In the genomic region with DNA sequence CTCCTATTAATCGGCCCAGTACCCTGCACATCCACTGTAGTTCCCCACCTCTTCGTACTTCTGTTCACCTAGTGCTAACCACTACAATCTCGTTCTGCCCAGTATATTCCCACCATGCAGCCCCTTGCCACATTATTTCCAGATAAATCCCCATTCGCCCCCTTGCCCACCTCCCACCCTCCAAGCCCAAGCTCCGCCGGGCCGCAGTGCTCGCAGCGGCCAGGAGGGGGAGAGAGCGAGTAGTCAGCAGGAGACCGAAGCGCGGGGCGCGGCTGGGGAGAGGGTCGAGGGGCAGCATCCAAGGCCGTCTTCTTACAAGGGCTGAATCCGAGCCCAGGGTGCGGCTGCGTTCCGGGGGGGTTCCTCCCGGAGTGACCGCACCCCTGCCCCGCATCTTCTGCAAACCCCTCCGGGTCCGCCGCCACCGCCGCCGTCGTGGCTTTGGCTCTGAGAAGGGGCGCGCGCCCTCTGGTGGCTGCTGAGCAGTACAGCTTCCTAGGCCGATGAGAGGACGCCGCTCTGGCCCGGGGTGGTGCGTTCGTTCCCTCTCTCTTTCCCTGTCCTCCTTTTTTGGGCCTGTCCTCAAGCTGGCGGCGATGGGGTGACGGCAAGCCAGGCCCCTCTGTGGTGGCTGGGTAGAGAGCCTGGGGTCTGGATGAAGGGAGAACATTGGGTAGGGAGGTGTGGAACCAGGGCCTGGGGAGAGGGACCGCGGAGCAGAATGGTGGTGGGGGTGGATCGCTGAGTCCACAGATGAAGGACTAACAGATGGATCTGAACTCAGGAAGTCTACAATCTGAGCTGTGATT, we compare ENCODE assay signal across 1 cellular context.
TF ChIP-seq lines count a peak whose summit lies in the region.

No MANE protein-coding gene starts in this region.

TF ChIP-seq in HepG2, 621 proteins besides CTCF, POLR2A, EP300 and RAD21 (continued from another document and continues in another):
- TF ChIP-seq, protein P1, sequence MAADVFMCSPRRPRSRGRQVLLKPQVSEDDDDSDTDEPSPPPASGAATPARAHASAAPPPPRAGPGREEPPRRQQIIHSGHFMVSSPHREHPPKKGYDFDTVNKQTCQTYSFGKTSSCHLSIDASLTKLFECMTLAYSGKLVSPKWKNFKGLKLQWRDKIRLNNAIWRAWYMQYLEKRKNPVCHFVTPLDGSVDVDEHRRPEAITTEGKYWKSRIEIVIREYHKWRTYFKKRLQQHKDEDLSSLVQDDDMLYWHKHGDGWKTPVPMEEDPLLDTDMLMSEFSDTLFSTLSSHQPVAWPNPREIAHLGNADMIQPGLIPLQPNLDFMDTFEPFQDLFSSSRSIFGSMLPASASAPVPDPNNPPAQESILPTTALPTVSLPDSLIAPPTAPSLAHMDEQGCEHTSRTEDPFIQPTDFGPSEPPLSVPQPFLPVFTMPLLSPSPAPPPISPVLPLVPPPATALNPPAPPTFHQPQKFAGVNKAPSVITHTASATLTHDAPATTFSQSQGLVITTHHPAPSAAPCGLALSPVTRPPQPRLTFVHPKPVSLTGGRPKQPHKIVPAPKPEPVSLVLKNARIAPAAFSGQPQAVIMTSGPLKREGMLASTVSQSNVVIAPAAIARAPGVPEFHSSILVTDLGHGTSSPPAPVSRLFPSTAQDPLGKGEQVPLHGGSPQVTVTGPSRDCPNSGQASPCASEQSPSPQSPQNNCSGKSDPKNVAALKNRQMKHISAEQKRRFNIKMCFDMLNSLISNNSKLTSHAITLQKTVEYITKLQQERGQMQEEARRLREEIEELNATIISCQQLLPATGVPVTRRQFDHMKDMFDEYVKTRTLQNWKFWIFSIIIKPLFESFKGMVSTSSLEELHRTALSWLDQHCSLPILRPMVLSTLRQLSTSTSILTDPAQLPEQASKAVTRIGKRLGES (CRISPR knock-in tag; IDR thresholded peaks at IDR 0.05; ENCODE audit: borderline replicate concordance) = no peak
- peak; percentile 74; the same call in 1 of the 2 replicates for TF ChIP-seq KLF6 (CRISPR knock-in tag; IDR thresholded peaks at IDR 0.05)
- 0 out of 2 replicates have a peak, but pooled peaks have one; percentile 49 for TF ChIP-seq ZNF234 (CRISPR knock-in tag; conservative IDR thresholded peaks at IDR 0.05)
- no peak for TF ChIP-seq ZNF713 (CRISPR knock-in tag; IDR thresholded peaks at IDR 0.05)
- TF ChIP-seq MED1 (CRISPR knock-in tag; IDR thresholded peaks at IDR 0.05) = peak; percentile 60
- no peak for TF ChIP-seq SNAI1 (CRISPR knock-in tag; IDR thresholded peaks at IDR 0.05; ENCODE audit: borderline replicate concordance)
- no peak for TF ChIP-seq GTF3A (CRISPR knock-in tag; conservative IDR thresholded peaks at IDR 0.05)
- TF ChIP-seq RCOR2 (CRISPR knock-in tag; IDR thresholded peaks at IDR 0.05) = peak; percentile 59; the same call in 1 of the 2 replicates
- TF ChIP-seq ISL2 (CRISPR knock-in tag; IDR thresholded peaks at IDR 0.05) = peak; percentile 70; the same call in 1 of the 2 replicates
- TF ChIP-seq YY1 (IDR thresholded peaks at IDR 0.05; ENCODE audit: insufficient read depth, insufficient replicate concordance, low read depth, low read length) = peak; percentile 16
- TF ChIP-seq ZNF607 (CRISPR knock-in tag; IDR thresholded peaks at IDR 0.05; ENCODE audit: borderline replicate concordance) = peak; percentile 91; the same call in 1 of the 2 replicates
- TF ChIP-seq ZNF331 (CRISPR knock-in tag; IDR thresholded peaks at IDR 0.05) = peak; percentile 52; the same call in 1 of the 2 replicates
- 0 out of 2 replicates have a peak, but pooled peaks have one; percentile 49 for TF ChIP-seq RARG (CRISPR knock-in tag; IDR thresholded peaks at IDR 0.05; ENCODE audit: low read depth)
- TF ChIP-seq XRCC5 (optimal IDR thresholded peaks at IDR 0.05; ENCODE audit: low read length) = peak; percentile 93
- TF ChIP-seq, protein P2, sequence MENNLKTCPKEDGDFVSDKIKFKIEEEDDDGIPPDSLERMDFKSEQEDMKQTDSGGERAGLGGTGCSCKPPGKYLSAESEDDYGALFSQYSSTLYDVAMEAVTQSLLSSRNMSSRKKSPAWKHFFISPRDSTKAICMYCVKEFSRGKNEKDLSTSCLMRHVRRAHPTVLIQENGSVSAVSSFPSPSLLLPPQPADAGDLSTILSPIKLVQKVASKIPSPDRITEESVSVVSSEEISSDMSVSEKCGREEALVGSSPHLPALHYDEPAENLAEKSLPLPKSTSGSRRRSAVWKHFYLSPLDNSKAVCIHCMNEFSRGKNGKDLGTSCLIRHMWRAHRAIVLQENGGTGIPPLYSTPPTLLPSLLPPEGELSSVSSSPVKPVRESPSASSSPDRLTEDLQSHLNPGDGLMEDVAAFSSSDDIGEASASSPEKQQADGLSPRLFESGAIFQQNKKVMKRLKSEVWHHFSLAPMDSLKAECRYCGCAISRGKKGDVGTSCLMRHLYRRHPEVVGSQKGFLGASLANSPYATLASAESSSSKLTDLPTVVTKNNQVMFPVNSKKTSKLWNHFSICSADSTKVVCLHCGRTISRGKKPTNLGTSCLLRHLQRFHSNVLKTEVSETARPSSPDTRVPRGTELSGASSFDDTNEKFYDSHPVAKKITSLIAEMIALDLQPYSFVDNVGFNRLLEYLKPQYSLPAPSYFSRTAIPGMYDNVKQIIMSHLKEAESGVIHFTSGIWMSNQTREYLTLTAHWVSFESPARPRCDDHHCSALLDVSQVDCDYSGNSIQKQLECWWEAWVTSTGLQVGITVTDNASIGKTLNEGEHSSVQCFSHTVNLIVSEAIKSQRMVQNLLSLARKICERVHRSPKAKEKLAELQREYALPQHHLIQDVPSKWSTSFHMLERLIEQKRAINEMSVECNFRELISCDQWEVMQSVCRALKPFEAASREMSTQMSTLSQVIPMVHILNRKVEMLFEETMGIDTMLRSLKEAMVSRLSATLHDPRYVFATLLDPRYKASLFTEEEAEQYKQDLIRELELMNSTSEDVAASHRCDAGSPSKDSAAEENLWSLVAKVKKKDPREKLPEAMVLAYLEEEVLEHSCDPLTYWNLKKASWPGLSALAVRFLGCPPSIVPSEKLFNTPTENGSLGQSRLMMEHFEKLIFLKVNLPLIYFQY (CRISPR knock-in tag; IDR thresholded peaks at IDR 0.05; ENCODE audit: borderline replicate concordance) = peak; percentile 67; the same call in 1 of the 2 replicates
- TF ChIP-seq HMG20A (CRISPR knock-in tag; IDR thresholded peaks at IDR 0.05; ENCODE audit: borderline replicate concordance) = no peak
- TF ChIP-seq, protein P3, sequence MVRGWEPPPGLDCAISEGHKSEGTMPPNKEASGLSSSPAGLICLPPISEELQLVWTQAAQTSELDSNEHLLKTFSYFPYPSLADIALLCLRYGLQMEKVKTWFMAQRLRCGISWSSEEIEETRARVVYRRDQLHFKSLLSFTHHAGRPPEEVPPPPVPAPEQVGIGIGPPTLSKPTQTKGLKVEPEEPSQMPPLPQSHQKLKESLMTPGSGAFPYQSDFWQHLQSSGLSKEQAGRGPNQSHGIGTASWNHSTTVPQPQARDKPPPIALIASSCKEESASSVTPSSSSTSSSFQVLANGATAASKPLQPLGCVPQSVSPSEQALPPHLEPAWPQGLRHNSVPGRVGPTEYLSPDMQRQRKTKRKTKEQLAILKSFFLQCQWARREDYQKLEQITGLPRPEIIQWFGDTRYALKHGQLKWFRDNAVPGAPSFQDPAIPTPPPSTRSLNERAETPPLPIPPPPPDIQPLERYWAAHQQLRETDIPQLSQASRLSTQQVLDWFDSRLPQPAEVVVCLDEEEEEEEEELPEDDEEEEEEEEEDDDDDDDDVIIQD (CRISPR knock-in tag; IDR thresholded peaks at IDR 0.05; ENCODE audit: low read depth) = peak; percentile 30; the same call in 1 of the 2 replicates
- TF ChIP-seq TAF15 (IDR thresholded peaks at IDR 0.05; ENCODE audit: low read depth, low read length, poor library complexity, severe bottlenecking) = peak; percentile 64
- TF ChIP-seq, protein P4, sequence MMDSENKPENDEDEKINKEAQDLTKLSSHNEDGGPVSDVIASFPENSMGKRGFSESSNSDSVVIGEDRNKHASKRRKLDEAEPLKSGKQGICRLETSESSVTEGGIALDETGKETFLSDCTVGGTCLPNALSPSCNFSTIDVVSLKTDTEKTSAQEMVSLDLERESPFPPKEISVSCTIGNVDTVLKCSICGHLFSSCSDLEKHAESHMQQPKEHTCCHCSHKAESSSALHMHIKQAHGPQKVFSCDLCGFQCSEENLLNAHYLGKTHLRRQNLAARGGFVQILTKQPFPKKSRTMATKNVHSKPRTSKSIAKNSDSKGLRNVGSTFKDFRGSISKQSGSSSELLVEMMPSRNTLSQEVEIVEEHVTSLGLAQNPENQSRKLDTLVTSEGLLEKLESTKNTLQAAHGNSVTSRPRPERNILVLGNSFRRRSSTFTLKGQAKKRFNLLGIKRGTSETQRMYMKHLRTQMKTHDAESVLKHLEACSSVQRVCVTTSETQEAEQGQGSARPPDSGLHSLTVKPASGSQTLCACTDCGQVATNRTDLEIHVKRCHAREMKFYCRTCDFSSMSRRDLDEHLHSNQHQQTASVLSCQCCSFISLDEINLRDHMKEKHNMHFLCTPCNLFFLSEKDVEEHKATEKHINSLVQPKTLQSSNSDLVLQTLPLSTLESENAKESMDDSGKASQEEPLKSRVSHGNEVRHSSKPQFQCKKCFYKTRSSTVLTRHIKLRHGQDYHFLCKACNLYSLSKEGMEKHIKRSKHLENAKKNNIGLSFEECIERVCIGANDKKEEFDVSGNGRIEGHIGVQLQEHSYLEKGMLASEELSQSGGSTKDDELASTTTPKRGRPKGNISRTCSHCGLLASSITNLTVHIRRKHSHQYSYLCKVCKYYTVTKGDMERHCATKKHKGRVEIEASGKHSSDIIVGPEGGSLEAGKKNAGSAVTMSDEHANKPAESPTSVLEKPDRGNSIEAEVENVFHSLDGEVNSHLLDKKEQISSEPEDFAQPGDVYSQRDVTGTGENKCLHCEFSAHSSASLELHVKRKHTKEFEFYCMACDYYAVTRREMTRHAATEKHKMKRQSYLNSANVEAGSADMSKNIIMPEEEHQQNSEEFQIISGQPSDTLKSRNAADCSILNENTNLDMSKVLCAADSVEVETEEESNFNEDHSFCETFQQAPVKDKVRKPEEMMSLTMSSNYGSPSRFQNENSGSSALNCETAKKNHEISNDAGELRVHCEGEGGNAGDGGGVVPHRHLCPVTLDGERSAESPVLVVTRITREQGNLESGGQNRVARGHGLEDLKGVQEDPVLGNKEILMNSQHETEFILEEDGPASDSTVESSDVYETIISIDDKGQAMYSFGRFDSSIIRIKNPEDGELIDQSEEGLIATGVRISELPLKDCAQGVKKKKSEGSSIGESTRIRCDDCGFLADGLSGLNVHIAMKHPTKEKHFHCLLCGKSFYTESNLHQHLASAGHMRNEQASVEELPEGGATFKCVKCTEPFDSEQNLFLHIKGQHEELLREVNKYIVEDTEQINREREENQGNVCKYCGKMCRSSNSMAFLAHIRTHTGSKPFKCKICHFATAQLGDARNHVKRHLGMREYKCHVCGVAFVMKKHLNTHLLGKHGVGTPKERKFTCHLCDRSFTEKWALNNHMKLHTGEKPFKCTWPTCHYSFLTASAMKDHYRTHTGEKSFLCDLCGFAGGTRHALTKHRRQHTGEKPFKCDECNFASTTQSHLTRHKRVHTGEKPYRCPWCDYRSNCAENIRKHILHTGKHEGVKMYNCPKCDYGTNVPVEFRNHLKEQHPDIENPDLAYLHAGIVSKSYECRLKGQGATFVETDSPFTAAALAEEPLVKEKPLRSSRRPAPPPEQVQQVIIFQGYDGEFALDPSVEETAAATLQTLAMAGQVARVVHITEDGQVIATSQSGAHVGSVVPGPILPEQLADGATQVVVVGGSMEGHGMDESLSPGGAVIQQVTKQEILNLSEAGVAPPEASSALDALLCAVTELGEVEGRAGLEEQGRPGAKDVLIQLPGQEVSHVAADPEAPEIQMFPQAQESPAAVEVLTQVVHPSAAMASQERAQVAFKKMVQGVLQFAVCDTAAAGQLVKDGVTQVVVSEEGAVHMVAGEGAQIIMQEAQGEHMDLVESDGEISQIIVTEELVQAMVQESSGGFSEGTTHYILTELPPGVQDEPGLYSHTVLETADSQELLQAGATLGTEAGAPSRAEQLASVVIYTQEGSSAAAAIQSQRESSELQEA (CRISPR knock-in tag; IDR thresholded peaks at IDR 0.05; ENCODE audit: not compliant biosample characterization) = peak; percentile 59
- TF ChIP-seq ZNF7 (CRISPR knock-in tag; IDR thresholded peaks at IDR 0.05) = no peak
- TF ChIP-seq REPIN1 (CRISPR knock-in tag; IDR thresholded peaks at IDR 0.05; ENCODE audit: borderline replicate concordance, low read depth) = 0 out of 2 replicates have a peak, but pooled peaks have one; percentile 32
- TF ChIP-seq SPEN (CRISPR knock-in tag; IDR thresholded peaks at IDR 0.05; ENCODE audit: low read depth) = 0 out of 2 replicates have a peak, but pooled peaks have one; percentile 29
- TF ChIP-seq, protein P5, sequence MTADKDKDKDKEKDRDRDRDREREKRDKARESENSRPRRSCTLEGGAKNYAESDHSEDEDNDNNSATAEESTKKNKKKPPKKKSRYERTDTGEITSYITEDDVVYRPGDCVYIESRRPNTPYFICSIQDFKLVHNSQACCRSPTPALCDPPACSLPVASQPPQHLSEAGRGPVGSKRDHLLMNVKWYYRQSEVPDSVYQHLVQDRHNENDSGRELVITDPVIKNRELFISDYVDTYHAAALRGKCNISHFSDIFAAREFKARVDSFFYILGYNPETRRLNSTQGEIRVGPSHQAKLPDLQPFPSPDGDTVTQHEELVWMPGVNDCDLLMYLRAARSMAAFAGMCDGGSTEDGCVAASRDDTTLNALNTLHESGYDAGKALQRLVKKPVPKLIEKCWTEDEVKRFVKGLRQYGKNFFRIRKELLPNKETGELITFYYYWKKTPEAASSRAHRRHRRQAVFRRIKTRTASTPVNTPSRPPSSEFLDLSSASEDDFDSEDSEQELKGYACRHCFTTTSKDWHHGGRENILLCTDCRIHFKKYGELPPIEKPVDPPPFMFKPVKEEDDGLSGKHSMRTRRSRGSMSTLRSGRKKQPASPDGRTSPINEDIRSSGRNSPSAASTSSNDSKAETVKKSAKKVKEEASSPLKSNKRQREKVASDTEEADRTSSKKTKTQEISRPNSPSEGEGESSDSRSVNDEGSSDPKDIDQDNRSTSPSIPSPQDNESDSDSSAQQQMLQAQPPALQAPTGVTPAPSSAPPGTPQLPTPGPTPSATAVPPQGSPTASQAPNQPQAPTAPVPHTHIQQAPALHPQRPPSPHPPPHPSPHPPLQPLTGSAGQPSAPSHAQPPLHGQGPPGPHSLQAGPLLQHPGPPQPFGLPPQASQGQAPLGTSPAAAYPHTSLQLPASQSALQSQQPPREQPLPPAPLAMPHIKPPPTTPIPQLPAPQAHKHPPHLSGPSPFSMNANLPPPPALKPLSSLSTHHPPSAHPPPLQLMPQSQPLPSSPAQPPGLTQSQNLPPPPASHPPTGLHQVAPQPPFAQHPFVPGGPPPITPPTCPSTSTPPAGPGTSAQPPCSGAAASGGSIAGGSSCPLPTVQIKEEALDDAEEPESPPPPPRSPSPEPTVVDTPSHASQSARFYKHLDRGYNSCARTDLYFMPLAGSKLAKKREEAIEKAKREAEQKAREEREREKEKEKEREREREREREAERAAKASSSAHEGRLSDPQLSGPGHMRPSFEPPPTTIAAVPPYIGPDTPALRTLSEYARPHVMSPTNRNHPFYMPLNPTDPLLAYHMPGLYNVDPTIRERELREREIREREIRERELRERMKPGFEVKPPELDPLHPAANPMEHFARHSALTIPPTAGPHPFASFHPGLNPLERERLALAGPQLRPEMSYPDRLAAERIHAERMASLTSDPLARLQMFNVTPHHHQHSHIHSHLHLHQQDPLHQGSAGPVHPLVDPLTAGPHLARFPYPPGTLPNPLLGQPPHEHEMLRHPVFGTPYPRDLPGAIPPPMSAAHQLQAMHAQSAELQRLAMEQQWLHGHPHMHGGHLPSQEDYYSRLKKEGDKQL (CRISPR knock-in tag; IDR thresholded peaks at IDR 0.05; ENCODE audit: low read depth) = peak; percentile 17; the same call in 1 of the 2 replicates
- TF ChIP-seq ZBTB7B (CRISPR knock-in tag; IDR thresholded peaks at IDR 0.05) = peak; percentile 78; the same call in 1 of the 2 replicates
- no peak for TF ChIP-seq ZC3H4 (CRISPR knock-in tag; IDR thresholded peaks at IDR 0.05; ENCODE audit: borderline replicate concordance)
- peak; percentile 79 for TF ChIP-seq RBM39 (IDR thresholded peaks at IDR 0.05; ENCODE audit: low read depth, low read length, poor library complexity, severe bottlenecking)
- 0 out of 2 replicates have a peak, but pooled peaks have one; percentile 46 for TF ChIP-seq ZNF264 (CRISPR knock-in tag; IDR thresholded peaks at IDR 0.05)
